25 cellular contexts compared by ENCODE assay signal in the genomic region with DNA sequence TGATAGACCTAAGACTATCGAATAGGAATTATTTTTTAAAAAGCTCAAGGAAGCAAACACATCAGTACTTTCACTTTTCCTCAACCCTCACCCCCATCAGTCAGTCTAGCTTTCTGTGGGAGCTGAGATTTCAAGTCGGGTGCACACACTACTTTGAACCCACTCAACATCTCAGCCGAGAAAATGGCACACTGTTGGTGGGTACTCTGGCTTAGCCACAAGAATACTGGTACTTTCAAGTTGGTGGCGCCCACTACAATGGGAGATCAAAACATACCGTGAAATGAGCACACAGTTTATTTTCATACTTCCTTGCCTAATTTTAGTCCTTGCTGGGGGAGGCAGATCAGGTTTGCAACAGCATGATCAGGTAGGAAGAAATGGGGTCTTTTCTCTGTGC. TPM values are rescaled to one million over a fixed set of nuclear protein-coding genes. Genes with fewer than 3 reads are reported as not detected.
A peak's percentile ranks its signal among the peaks of the same experiment; 100 is the strongest.
DNase-seq lines count a peak whose midpoint lies in the region; ATAC-seq and FAIRE-seq lines count a peak whose summit lies in the region.
"Had no signal": no experiment of that assay in that cellular context is flagged by ENCODE, and none has a peak within 500 bp of the region (broad histone marks: within the 10 kb centered on the region; RNA-seq: fewer than 3 reads in every experiment).

No MANE protein-coding gene starts in this region.

- H3K9me3 Mint-ChIP-seq in activated CD4-positive, alpha-beta T cell treated with anti-CD3 and anti-CD28 coated beads, Interleukin-2, amount 10 ng/mL, durations not matched to agents 7 days and 5 days, result peaks cover 4% of the 10 kb centered on the region
- H3K9me3 Mint-ChIP-seq in activated T-helper 17 cell treated with anti-CD3 and anti-CD28 coated beads, Interleukin-2, amount 50 U/mL, for 72 hours, result no peaks in the 10 kb centered on the region
- H3K9me3 Mint-ChIP-seq in naive thymus-derived CD8-positive, alpha-beta T cell, result peaks cover 0 to 2% (median 0%) of the 10 kb centered on the region in 9 donors
- H3K9me3 Mint-ChIP-seq: HFFc6, IgD-negative memory B cell had no signal

- ATAC-seq in activated T-helper 17 cell treated with anti-CD3 and anti-CD28 coated beads, Interleukin-2, amount 50 U/mL, for 72 hours (replicated peaks), result peak; percentile 18
- peak; percentile 57 to 69 for ATAC-seq in naive thymus-derived CD8-positive, alpha-beta T cell
- no peak for ATAC-seq in GM21423 (IDR thresholded peaks at IDR 0.05; ENCODE audit: unreplicated experiment)
- ATAC-seq: A549 had no signal

- no peaks in the 10 kb centered on the region for H3K27me3 Mint-ChIP-seq in activated CD4-positive, alpha-beta T cell treated with anti-CD3 and anti-CD28 coated beads, Interleukin-2, amount 10 ng/mL, durations not matched to agents 7 days and 5 days
- H3K27me3 Mint-ChIP-seq in activated T-helper 17 cell treated with anti-CD3 and anti-CD28 coated beads, Interleukin-2, amount 50 U/mL, for 72 hours, result no peaks in the 10 kb centered on the region
- H3K27me3 Mint-ChIP-seq in naive thymus-derived CD8-positive, alpha-beta T cell, result no peaks in the 10 kb centered on the region
- H3K27me3 Mint-ChIP-seq: IgD-negative memory B cell had no signal

- peak; percentile 40 for DNase-seq in activated CD4-positive, alpha-beta T cell treated with anti-CD3 and anti-CD28 coated beads, Interleukin-2, amount 10 ng/mL, durations not matched to agents 7 days and 5 days
- no peak for DNase-seq in activated CD4-positive, alpha-beta T cell treated with anti-CD3 and anti-CD28 coated beads, Interleukin-2, amount 50 U/mL, for 1 hour
- DNase-seq in GM19239 (ENCODE audit: insufficient read length, low spot score), result no peak
- peak in 2 of 10 donors; percentile 17 to 26 for DNase-seq in naive thymus-derived CD8-positive, alpha-beta T cell
- no peak for DNase-seq in DMS53 treated with DMSO at 0.1 percent for 48 hours (lab: John Stamatoyannopoulos, UW; ENCODE audit: unreplicated experiment)
- DNase-seq in NCI-H2029 treated with DMSO at 0.1 percent for 48 hours (lab: John Stamatoyannopoulos, UW), result no peak
- DNase-seq: activated CD4-positive, alpha-beta T cell treated with anti-CD3 and anti-CD28 coated beads for 1 hour; C1 segment of cervical spinal cord; endodermal cell; GF-D8; HFFc6; NCI-H774; PC-9; stimulated activated CD4-positive, alpha-beta T cell treated with anti-CD3 and anti-CD28 coated beads, Interleukin-1b, Interleukin-23, amount 100 ng/mL, for 48 hours; T-helper 9 cell had no signal

- H3K36me3 Mint-ChIP-seq in activated CD4-positive, alpha-beta T cell treated with anti-CD3 and anti-CD28 coated beads, Interleukin-2, amount 10 ng/mL, durations not matched to agents 7 days and 5 days (ENCODE audit: low read depth), result peaks cover 93% of the 10 kb centered on the region
- H3K36me3 Mint-ChIP-seq in activated T-helper 17 cell treated with anti-CD3 and anti-CD28 coated beads, Interleukin-2, amount 50 U/mL, for 72 hours (ENCODE audit: low read depth), result peaks cover 94% of the 10 kb centered on the region
- peaks cover 0 to 5% (median 2%) of the 10 kb centered on the region in 3 donors for H3K36me3 Mint-ChIP-seq in naive thymus-derived CD8-positive, alpha-beta T cell
- H3K36me3 Mint-ChIP-seq: IgD-negative memory B cell, mesothelial cell of epicardium had no signal

- CTCF ChIA-PET in activated CD4-positive, alpha-beta T cell treated with anti-CD3 and anti-CD28 coated beads, Interleukin-2, amount 10 ng/mL, durations not matched to agents 7 days and 5 days (lab: Charles Lee), result interaction anchor here (1.2 to 1.9 kb wide), 6 partner anchors 9 to 646 kb away, joined by 3 to 6 read pairs (median 4); no protein-coding TSS in a partner anchor

- POLR2A ChIA-PET in activated CD4-positive, alpha-beta T cell treated with anti-CD3 and anti-CD28 coated beads, Interleukin-2, amount 10 ng/mL, durations not matched to agents 7 days and 5 days (lab: Charles Lee), result interaction anchor here (0.5 to 0.6 kb wide), 2 partner anchors 43 to 120 kb away, joined by 3 to 4 read pairs; no protein-coding TSS in a partner anchor
- POLR2A ChIA-PET in naive thymus-derived CD8-positive, alpha-beta T cell (lab: Charles Lee), result interaction anchor here (0.9 to 1.6 kb wide), 4 partner anchors 8 to 32 kb away, joined by 3 to 4 read pairs (median 4); no protein-coding TSS in a partner anchor

- H3K4me3 Mint-ChIP-seq in activated CD4-positive, alpha-beta T cell treated with anti-CD3 and anti-CD28 coated beads, Interleukin-2, amount 10 ng/mL, durations not matched to agents 7 days and 5 days, result peak overlapping the region; percentile 98
- H3K4me3 Mint-ChIP-seq in activated T-helper 17 cell treated with anti-CD3 and anti-CD28 coated beads, Interleukin-2, amount 50 U/mL, for 72 hours, result peak overlapping the region; percentile 95
- peak overlapping the region; percentile 12 to 73 (median 65) for H3K4me3 Mint-ChIP-seq in naive thymus-derived CD8-positive, alpha-beta T cell
- H3K4me3 Mint-ChIP-seq: endodermal cell, HFFc6, mesothelial cell of epicardium had no signal

- peak overlapping the region; percentile 84 for H3K27ac Mint-ChIP-seq in activated CD4-positive, alpha-beta T cell treated with anti-CD3 and anti-CD28 coated beads, Interleukin-2, amount 10 ng/mL, durations not matched to agents 7 days and 5 days
- H3K27ac Mint-ChIP-seq in activated T-helper 17 cell treated with anti-CD3 and anti-CD28 coated beads, Interleukin-2, amount 50 U/mL, for 72 hours, result peak overlapping the region; percentile 74
- peak overlapping the region; percentile 74 to 93 (median 89) for H3K27ac Mint-ChIP-seq in naive thymus-derived CD8-positive, alpha-beta T cell
- H3K27ac Mint-ChIP-seq: endodermal cell, HFFc6, mesothelial cell of epicardium had no signal

- FAIRE-seq in GM19239 (lab: Jason Lieb, UNC), result peak; percentile 18

- H3K4me1 Mint-ChIP-seq in activated CD4-positive, alpha-beta T cell treated with anti-CD3 and anti-CD28 coated beads, Interleukin-2, amount 10 ng/mL, durations not matched to agents 7 days and 5 days, result peaks cover 93% of the 10 kb centered on the region
- peaks cover 34% of the 10 kb centered on the region for H3K4me1 Mint-ChIP-seq in activated T-helper 17 cell treated with anti-CD3 and anti-CD28 coated beads, Interleukin-2, amount 50 U/mL, for 72 hours
- H3K4me1 Mint-ChIP-seq in naive thymus-derived CD8-positive, alpha-beta T cell, result peaks cover 23 to 67% (median 54%) of the 10 kb centered on the region in 4 donors
- H3K4me1 Mint-ChIP-seq: endodermal cell, mesothelial cell of epicardium had no signal

RNA-seq across cellular contexts. Expression of gene CD40LG, which starts 10.2 kb away (rescaled TPM):
- total RNA-seq in activated CD4-positive, alpha-beta T cell treated with anti-CD3 and anti-CD28 coated beads, Interleukin-2, amount 10 ng/mL, durations not matched to agents 7 days and 5 days, result 100 to 1,000 TPM; 114 to 139 TPM
- total RNA-seq in activated T-helper 17 cell treated with anti-CD3 and anti-CD28 coated beads, Interleukin-2, amount 50 U/mL, for 72 hours, result 100 to 1,000 TPM in 1 of 2 donors, 10 to 100 TPM in 1; 87.0 to 110 TPM
- under 1 TPM in 1 of 2 experiments, not detected in 1; 0.19 TPM for total RNA-seq in naive thymus-derived CD8-positive, alpha-beta T cell
- under 1 TPM; 0.10 to 0.22 (median 0.17) TPM for polyA plus RNA-seq in naive thymus-derived CD8-positive, alpha-beta T cell
- total RNA-seq: endodermal cell, fibroblast of lung, HFFc6, mesothelial cell of epicardium, PC-9, posterior vena cava, SJCRH30, vagina had no signal
- polyA plus RNA-seq: A549, fibroblast of lung, neural cell had no signal

Comparison
In these comparisons a context has a peak if more than half of its experiments do, and no peak if none do; other contexts are left out.
1. RNA of gene CD40LG, which starts 10.2 kb away (total RNA-seq): 114 to 139 TPM in activated CD4-positive, alpha-beta T cell treated with anti-CD3 and anti-CD28 coated beads, Interleukin-2, amount 10 ng/mL, durations not matched to agents 7 days and 5 days and 87.0 to 110 TPM in activated T-helper 17 cell treated with anti-CD3 and anti-CD28 coated beads, Interleukin-2, amount 50 U/mL, for 72 hours; 0.19 TPM in naive thymus-derived CD8-positive, alpha-beta T cell; every median in the first group is over 10 times any median in the second.
2. Peak in every context shown above with its lines, with median percentiles within 50 percentile points of each other: H3K27ac Mint-ChIP-seq and H3K4me3 Mint-ChIP-seq.